1 cellular context compared by ENCODE assay signal in genomic region chr3:178845446-178846118, GRCh38.
TF ChIP-seq lines count a peak whose summit lies in the region.

No MANE protein-coding gene starts in this region.

TF ChIP-seq in GM12878, 131 proteins besides CTCF, POLR2A, EP300 and RAD21 (continued from another document):
- TF ChIP-seq, protein P1, sequence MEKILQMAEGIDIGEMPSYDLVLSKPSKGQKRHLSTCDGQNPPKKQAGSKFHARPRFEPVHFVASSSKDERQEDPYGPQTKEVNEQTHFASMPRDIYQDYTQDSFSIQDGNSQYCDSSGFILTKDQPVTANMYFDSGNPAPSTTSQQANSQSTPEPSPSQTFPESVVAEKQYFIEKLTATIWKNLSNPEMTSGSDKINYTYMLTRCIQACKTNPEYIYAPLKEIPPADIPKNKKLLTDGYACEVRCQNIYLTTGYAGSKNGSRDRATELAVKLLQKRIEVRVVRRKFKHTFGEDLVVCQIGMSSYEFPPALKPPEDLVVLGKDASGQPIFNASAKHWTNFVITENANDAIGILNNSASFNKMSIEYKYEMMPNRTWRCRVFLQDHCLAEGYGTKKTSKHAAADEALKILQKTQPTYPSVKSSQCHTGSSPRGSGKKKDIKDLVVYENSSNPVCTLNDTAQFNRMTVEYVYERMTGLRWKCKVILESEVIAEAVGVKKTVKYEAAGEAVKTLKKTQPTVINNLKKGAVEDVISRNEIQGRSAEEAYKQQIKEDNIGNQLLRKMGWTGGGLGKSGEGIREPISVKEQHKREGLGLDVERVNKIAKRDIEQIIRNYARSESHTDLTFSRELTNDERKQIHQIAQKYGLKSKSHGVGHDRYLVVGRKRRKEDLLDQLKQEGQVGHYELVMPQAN (conservative IDR thresholded peaks at IDR 0.05): no peak
- TF ChIP-seq PML (IDR thresholded peaks at IDR 0.05; ENCODE audit: low read length): no peak
- no peak for TF ChIP-seq HDAC2 (IDR thresholded peaks at IDR 0.05)
- no peak for TF ChIP-seq POU2F2 (IDR thresholded peaks at IDR 0.05; ENCODE audit: borderline replicate concordance, low read depth, low read length)
- no peak for TF ChIP-seq MYB (IDR thresholded peaks at IDR 0.05; ENCODE audit: borderline replicate concordance, low read depth, low read length)
- TF ChIP-seq RFX5 (IDR thresholded peaks at IDR 0.05; ENCODE audit: low read depth, low read length): no peak
- no peak for TF ChIP-seq RCOR1 (conservative IDR thresholded peaks at IDR 0.05; ENCODE audit: low read depth, low read length)
- no peak for TF ChIP-seq CBX5 (IDR thresholded peaks at IDR 0.05; ENCODE audit: low read depth)
- no peak for TF ChIP-seq SIX5 (IDR thresholded peaks at IDR 0.05; ENCODE audit: low read depth, low read length, severe bottlenecking)
TF ChIP-seq in GM12878: peak in this region for 0.
